13 cellular contexts compared by ENCODE assay signal in genomic region chr3:86986666-86987420, GRCh38. TPM values are rescaled to one million over a fixed set of nuclear protein-coding genes. Genes with fewer than 3 reads are reported as not detected.
DNase-seq lines count a peak whose midpoint lies in the region; ATAC-seq and TF ChIP-seq lines count a peak whose summit lies in the region.
"Had no signal": no experiment of that assay in that cellular context is flagged by ENCODE, and none has a peak within 500 bp of the region (broad histone marks: within the 10 kb centered on the region; RNA-seq: fewer than 3 reads in every experiment).

No MANE protein-coding gene starts in this region.

- H3K4me2 ChIP-seq in IMR-90 (ENCODE audit: low read depth, low read length) = peak overlapping the region; percentile 98

- TF ChIP-seq CTCF in IMR-90 (conservative IDR thresholded peaks at IDR 0.05; ENCODE audit: low read depth, low read length) (no peak), cardiac fibroblast (IDR thresholded peaks at IDR 0.05; ENCODE audit: low read depth, low read length) (no peak), lower lobe of right lung (IDR thresholded peaks at IDR 0.05) (no peak), tibial artery (IDR thresholded peaks at IDR 0.05) (no peak)

- no peak for ATAC-seq in IMR-90 (ENCODE audit: low read depth)
- no peak for ATAC-seq in lower lobe of right lung
- ATAC-seq: activated T-helper 17 cell treated with anti-CD3 and anti-CD28 coated beads, Interleukin-2, amount 50 U/mL, for 72 hours had no signal

- no peak overlapping the region for H2AK5ac ChIP-seq in IMR-90 (ENCODE audit: low read depth, low read length)

- H3K4me3 ChIP-seq in IMR-90 (ENCODE audit: insufficient read depth, low read depth, low read length) (peak overlapping the region; percentile 38; the same call in 1 of the 2 replicates), cardiac fibroblast (replicated peaks in 1 of 2; ENCODE audit: low read depth in 2 of 2, low read length in 2 of 2) (peak overlapping the region in 1 of 2 donors; percentile 41), lower lobe of right lung (peak overlapping the region; percentile 59), tibial artery (peak overlapping the region; percentile 69 to 95)
- H3K4me3 ChIP-seq: Peyer's patch had no signal

- intact Hi-C loops in IMR-90 (cut with micrococcal nuclease) (no loop called here), lower lobe of right lung (cut with DNase I) (no loop called here), tibial artery (cut with DNase I; ENCODE audit: low total_unique reads) (no loop called here)

- BruUV-seq in IMR-90 (replicated peaks; lab: Mats Ljungman, UMichigan) = no TSS peak

- TF ChIP-seq RAD21 in IMR-90 (IDR thresholded peaks at IDR 0.05; ENCODE audit: low read length) = no peak

- no peak overlapping the region for H2BK15ac ChIP-seq in IMR-90 (ENCODE audit: low read depth, low read length)

- H3K27me3 ChIP-seq in IMR-90 (ENCODE audit: control insufficient read depth, insufficient read depth, low read length) (no peaks in the 10 kb centered on the region), lower lobe of right lung (ENCODE audit: low read depth) (peaks cover 13% of the 10 kb centered on the region), tibial artery (no peaks in the 10 kb centered on the region)

- peak overlapping the region; percentile 93; the same call in 1 of the 2 replicates for H3K23ac ChIP-seq in IMR-90 (ENCODE audit: low read depth, low read length)

- no peaks in the 10 kb centered on the region; the same call in 1 of the 2 replicates for H3K9me1 ChIP-seq in IMR-90 (ENCODE audit: insufficient read depth, low read length)

- no peak for TF ChIP-seq POLR2A in IMR-90 (IDR thresholded peaks at IDR 0.05; ENCODE audit: low read depth, low read length)

- H3K27ac ChIP-seq in IMR-90 (ENCODE audit: insufficient read depth, low read length) = peak overlapping the region; percentile 86
- H3K27ac ChIP-seq in lower lobe of right lung = no peak overlapping the region
- H3K27ac ChIP-seq in tibial artery = peak overlapping the region; percentile 70 to 96
- H3K27ac ChIP-seq: Peyer's patch had no signal

- peak overlapping the region; percentile 78 for H2BK120ac ChIP-seq in IMR-90 (ENCODE audit: low read depth, low read length)

- dilution Hi-C loops in IMR-90 (cut with HindIII; ENCODE audit: low sequenced_read_pairs, unreplicated experiment) = no loop called here

- no peak overlapping the region for H2AK9ac ChIP-seq in IMR-90 (replicated peaks; ENCODE audit: low read depth, low read length, poor library complexity)

- H3K9me3 ChIP-seq in IMR-90 (ENCODE audit: control insufficient read depth, insufficient read depth, low read length) (no peaks in the 10 kb centered on the region), lower lobe of right lung (no peaks in the 10 kb centered on the region), tibial artery (no peaks in the 10 kb centered on the region)
- H3K9me3 ChIP-seq: Peyer's patch had no signal

- 0 out of 2 replicates have a peak overlapping the region, but pooled peaks have one; percentile 12 for H3K14ac ChIP-seq in IMR-90 (replicated peaks; ENCODE audit: low read depth, low read length)

- peak overlapping the region; percentile 95 for H2BK5ac ChIP-seq in IMR-90 (ENCODE audit: low read depth, low read length, poor library complexity, severe bottlenecking)

- POLR2A ChIA-PET in IMR-90 (lab: Charles Lee; ENCODE audit: unreplicated experiment) = interaction anchor here (0.6 kb wide), 1 partner anchor 279 kb away, joined by 4 read pairs; no protein-coding TSS in a partner anchor

- DNase-seq in IMR-90 (peak; percentile 65), cardiac fibroblast (ENCODE audit: low read depth in 2 of 2) (peak; percentile 50 to 85), lower lobe of right lung (no peak), tibial artery (no peak), foreskin melanocyte (no peak), middle frontal gyrus (ENCODE audit: extremely low spot score, low spot score) (no peak), NCI-H69 (lab: John Stamatoyannopoulos, UW) (no peak), cerebellar cortex (ENCODE audit: low spot score) (no peak)
- DNase-seq: CD4-positive, CD25-positive, alpha-beta regulatory T cell; central memory CD4-positive, alpha-beta T cell; Peyer's patch; stimulated activated naive CD4-positive, alpha-beta T cell treated with Interleukin-2 at 50 U/mL for 16 hours had no signal

- no peaks in the 10 kb centered on the region for H4K20me1 ChIP-seq in IMR-90 (ENCODE audit: insufficient read depth, low read length)

- no CpG with 5 or more reads among the region's 6 CpGs for WGBS in IMR-90 (ENCODE audit: extremely low coverage in 2 of 2, insufficient read length in 1 of 2), 2 experiments

- H4K5ac ChIP-seq in IMR-90 (ENCODE audit: low read depth, low read length) = peak overlapping the region; percentile 93; the same call in 1 of the 2 replicates

- no peak overlapping the region for H2AFZ ChIP-seq in IMR-90 (replicated peaks; ENCODE audit: low read length, poor library complexity)

- H3K4me1 ChIP-seq in IMR-90 (ENCODE audit: control insufficient read depth, insufficient read depth, low read length) (peaks cover 8% of the 10 kb centered on the region), lower lobe of right lung (peaks cover 5% of the 10 kb centered on the region), tibial artery (peaks cover 0 to 70% (median 21%) of the 10 kb centered on the region in 4 donors)

- peak overlapping the region; percentile 59; the same call in 1 of the 2 replicates for H3K9ac ChIP-seq in IMR-90 (ENCODE audit: low read depth, low read length)

- peak overlapping the region; percentile 71; the same call in 1 of the 2 replicates for H3K4ac ChIP-seq in IMR-90 (ENCODE audit: low read depth, low read length)

- H3K18ac ChIP-seq in IMR-90 (ENCODE audit: low read depth, low read length) = peak overlapping the region; percentile 97

- peak overlapping the region in 1 of 2 experiments; percentile 72; a peak in 3 of 4 replicates for H4K8ac ChIP-seq in IMR-90 (ENCODE audit: low read depth in 2 of 2, low read length in 2 of 2)

- CTCF ChIA-PET in IMR-90 (lab: Yijun Ruan, JAX) = interaction anchor here (1.0 kb wide), 1 partner anchor 43 kb away, joined by 3 read pairs; no protein-coding TSS in a partner anchor

- H3K36me3 ChIP-seq in IMR-90 (ENCODE audit: control insufficient read depth, insufficient read depth, low read length) = no peaks in the 10 kb centered on the region
- H3K36me3 ChIP-seq in lower lobe of right lung = no peaks in the 10 kb centered on the region
- no peaks in the 10 kb centered on the region for H3K36me3 ChIP-seq in tibial artery
- H3K36me3 ChIP-seq: Peyer's patch had no signal

- peaks cover 4 to 27% of the 10 kb centered on the region in 2 experiments; a peak in 3 of 4 replicates for H3K79me1 ChIP-seq in IMR-90 (ENCODE audit: low read depth in 1 of 2, low read length in 2 of 2)

- 0 out of 2 replicates have a peak overlapping the region, but pooled peaks have one; percentile 79 for H2BK20ac ChIP-seq in IMR-90 (ENCODE audit: low read depth, low read length)

- in situ Hi-C loops in IMR-90 (cut with MboI; ENCODE audit: low sequenced_read_pairs) = loop anchor here (25.0 kb wide), 1 partner anchor 1150 kb away; the partner anchor contains the start of gene C3orf38

- 0 out of 2 replicates have a peak overlapping the region, but pooled peaks have one; percentile 11 for H4K91ac ChIP-seq in IMR-90 (ENCODE audit: insufficient read depth, low read depth, low read length)

- H3K56ac ChIP-seq in IMR-90 (ENCODE audit: extremely low read depth, insufficient read depth, low read length) = peak overlapping the region; percentile 62; the same call in 1 of the 2 replicates

TF ChIP-seq in IMR-90, 13 proteins besides CTCF, POLR2A, EP300 and RAD21:
- peak; percentile 87 for TF ChIP-seq CEBPB (IDR thresholded peaks at IDR 0.05; ENCODE audit: low read depth, low read length)
- no peak for TF ChIP-seq FOS (IDR thresholded peaks at IDR 0.05; ENCODE audit: low read depth, low read length)

RNA-seq across cellular contexts. Expression of gene VGLL3, which starts 4.1 kb away (rescaled TPM):
- total RNA-seq in IMR-90 (2012; rRNA removed) (96.7 and 97.3 TPM in 2 replicates), lower lobe of right lung (40.2 TPM)
- polyA plus RNA-seq in IMR-90 (2012; rRNA removed) = 46.2 and 71.4 TPM in 2 replicates
- 14.7 and 55.4 TPM in 2 replicates for polyA plus RNA-seq in IMR-90 (2012; cell fraction: cytosol; rRNA removed)
- 58.3 and 90.7 TPM in 2 replicates for polyA plus RNA-seq in IMR-90 (2012; cell fraction: nucleus; rRNA removed; ENCODE audit: low replicate concordance)
- polyA plus RNA-seq: CD4-positive, CD25-positive, alpha-beta regulatory T cell had no signal

Comparison
In these comparisons a context has a peak if more than half of its experiments do, and no peak if none do; other contexts are left out.
1. DNase-seq: peak in IMR-90 (single experiment) and cardiac fibroblast (2 of 2); none in lower lobe of right lung (single experiment), tibial artery (0 of 2), foreskin melanocyte (single experiment), middle frontal gyrus (single experiment), NCI-H69 (single experiment) and cerebellar cortex (single experiment).